8 cellular contexts compared by ENCODE assay signal in genomic region chr10:79374312-79375191, GRCh38. TPM values are rescaled to one million over a fixed set of nuclear protein-coding genes. Genes with fewer than 3 reads are reported as not detected.
DNase-seq lines count a peak whose midpoint lies in the region; ATAC-seq and TF ChIP-seq lines count a peak whose summit lies in the region.

No MANE protein-coding gene starts in this region.

- no peaks in the 10 kb centered on the region for H3K27me3 ChIP-seq in adrenal gland

- ATAC-seq in left ventricle myocardium superior (peak; percentile 60), HG03520 (IDR thresholded peaks at IDR 0.05; ENCODE audit: unreplicated experiment) (no peak)

- no peak overlapping the region for H3K4me3 ChIP-seq in adrenal gland

- TF ChIP-seq POLR2A in adrenal gland (IDR thresholded peaks at IDR 0.05), result no peak

- H3K4me1 ChIP-seq in adrenal gland (replicated peaks in 1 of 2), result peaks cover 0 to 5% of the 10 kb centered on the region in 2 donors

- no peaks in the 10 kb centered on the region for H3K9me3 ChIP-seq in adrenal gland (replicated peaks in 1 of 3)

- H3K36me3 ChIP-seq in adrenal gland (replicated peaks in 1 of 2), result no peaks in the 10 kb centered on the region

- TF ChIP-seq CTCF in LNCAP (IDR thresholded peaks at IDR 0.05) (peak; percentile 95), adrenal gland (IDR thresholded peaks at IDR 0.05) (peak; percentile 93 to 98 (median 96))

- 5 to 10% (median 7%) methylated on average over 5 to 7 of the region's 7 CpGs for WGBS in adrenal gland, 4 donors

- no peak overlapping the region for H3K27ac ChIP-seq in adrenal gland

- intact Hi-C loops in adrenal gland (cut with DNase I), result loop anchor here (5.0 to 10.0 kb wide), 4 partner anchors 88 to 120 kb away; no protein-coding TSS in a partner anchor
- intact Hi-C loops in left ventricle myocardium superior (cut with micrococcal nuclease), result loop anchor here (5.0 kb wide), 1 partner anchor 113 kb away; no protein-coding TSS in a partner anchor

- DNase-seq in NCI-H2196 (lab: John Stamatoyannopoulos, UW; ENCODE audit: unreplicated experiment) (peak; percentile 46), NCI-H2196 treated with DMSO at 0.1 percent for 48 hours (lab: John Stamatoyannopoulos, UW; ENCODE audit: unreplicated experiment) (no peak), T-helper 1 cell (peak; percentile 44 to 71 (median 58)), adrenal gland (peak; percentile 71 to 90 (median 81)), left ventricle myocardium superior (peak; percentile 86), retina (peak; percentile 81)

RNA-seq across cellular contexts. Expression of gene PPIF, which starts 27.3 kb away (rescaled TPM):
- 100 to 1,000 TPM; 179 to 619 (median 259) TPM for total RNA-seq in adrenal gland
- 100 to 1,000 TPM in 1 of 3 donors, 10 to 100 TPM in 2; 43.8 to 564 (median 74.3) TPM for polyA plus RNA-seq in adrenal gland
- total RNA-seq in left ventricle myocardium superior, result 139 TPM
